ENCODE assay signal across 10 cellular contexts in genomic region chr1:220732621-220733020, GRCh38. TPM values are rescaled to one million over a fixed set of nuclear protein-coding genes. Genes with fewer than 3 reads are reported as not detected.
DNase-seq lines count a peak whose midpoint lies in the region; ATAC-seq and TF ChIP-seq lines count a peak whose summit lies in the region.
"Had no signal": no experiment of that assay in that cellular context is flagged by ENCODE, and none has a peak within 500 bp of the region (broad histone marks: within the 10 kb centered on the region; RNA-seq: fewer than 3 reads in every experiment).

No MANE protein-coding gene starts in this region.

- H4K20me1 ChIP-seq in SU-DHL-6 (ENCODE audit: low read depth, low read length): no peaks in the 10 kb centered on the region

- no peaks in the 10 kb centered on the region for H3F3A ChIP-seq in SU-DHL-6 (ENCODE audit: insufficient read depth)

- no peaks in the 10 kb centered on the region for H3K79me2 ChIP-seq in SU-DHL-6 (ENCODE audit: insufficient read depth, low read length)

- H3K4me2 ChIP-seq in SU-DHL-6 (ENCODE audit: low read depth, low read length, poor library complexity, severe bottlenecking): no peak overlapping the region

- WGBS in upper lobe of left lung, 2 donors: 38 to 43% methylated on average over 7 of the region's 7 CpGs

- no peak overlapping the region for H3K9ac ChIP-seq in SU-DHL-6 (ENCODE audit: low read length)

- no peaks in the 10 kb centered on the region for H3K27me3 Mint-ChIP-seq in activated T-cell treated with anti-CD3 and anti-CD28 coated beads, Interleukin-2, amount 50 U/mL, for 4 hours (ENCODE audit: low read depth)
- peaks cover 6% of the 10 kb centered on the region for H3K27me3 Mint-ChIP-seq in activated CD8-positive, alpha-beta T cell treated with anti-CD3 and anti-CD28 coated beads, Interleukin-2, amount 10 ng/mL, durations not matched to agents 7 days and 5 days (ENCODE audit: low read depth)

- H3K27ac ChIP-seq in SU-DHL-6 (ENCODE audit: low read depth, low read length): no peak overlapping the region
- H3K27ac ChIP-seq in left lung: peak overlapping the region; percentile 72 to 81
- peak overlapping the region; percentile 79 to 90 (median 86) for H3K27ac ChIP-seq in upper lobe of left lung
- H3K27ac ChIP-seq in foreskin keratinocyte: no peak overlapping the region

- no peak for TF ChIP-seq POLR2A in upper lobe of left lung (IDR thresholded peaks at IDR 0.05)

- H3K9me2 ChIP-seq in SU-DHL-6 (replicated peaks; ENCODE audit: insufficient read depth, low read length): no peaks in the 10 kb centered on the region

- H3K36me3 ChIP-seq in SU-DHL-6 (ENCODE audit: low read length): no peaks in the 10 kb centered on the region
- H3K36me3 ChIP-seq in left lung: no peaks in the 10 kb centered on the region
- H3K36me3 ChIP-seq in upper lobe of left lung: no peaks in the 10 kb centered on the region

- no peak for TF ChIP-seq EP300 in upper lobe of left lung (IDR thresholded peaks at IDR 0.05)

- peaks cover 3% of the 10 kb centered on the region for H3K9me3 Mint-ChIP-seq in activated T-cell treated with anti-CD3 and anti-CD28 coated beads, Interleukin-2, amount 50 U/mL, for 4 hours
- no peaks in the 10 kb centered on the region for H3K9me3 Mint-ChIP-seq in activated CD8-positive, alpha-beta T cell treated with anti-CD3 and anti-CD28 coated beads, Interleukin-2, amount 10 ng/mL, durations not matched to agents 7 days and 5 days (ENCODE audit: insufficient read depth)
- H3K9me3 Mint-ChIP-seq: nephron had no signal

- H3K4me1 Mint-ChIP-seq in activated T-cell treated with anti-CD3 and anti-CD28 coated beads, Interleukin-2, amount 50 U/mL, for 4 hours (ENCODE audit: low read depth): peaks cover 10% of the 10 kb centered on the region
- peaks cover 10% of the 10 kb centered on the region for H3K4me1 Mint-ChIP-seq in activated CD8-positive, alpha-beta T cell treated with anti-CD3 and anti-CD28 coated beads, Interleukin-2, amount 10 ng/mL, durations not matched to agents 7 days and 5 days (ENCODE audit: low read depth)

- intact Hi-C loops in left lung (cut with DNase I): loop anchor here in 1 of 2 donors (5.0 kb wide), 1 partner anchor 40 kb away; the partner anchor contains the start of gene C1orf115

- POLR2A ChIA-PET in activated CD8-positive, alpha-beta T cell treated with anti-CD3 and anti-CD28 coated beads, Interleukin-2, amount 10 ng/mL, durations not matched to agents 7 days and 5 days (lab: Charles Lee): no interaction called here

- H3K27me3 ChIP-seq in SU-DHL-6 (ENCODE audit: low read length): no peaks in the 10 kb centered on the region
- no peaks in the 10 kb centered on the region for H3K27me3 ChIP-seq in left lung
- no peaks in the 10 kb centered on the region for H3K27me3 ChIP-seq in upper lobe of left lung
- H3K27me3 ChIP-seq in foreskin keratinocyte: no peaks in the 10 kb centered on the region

- CTCF ChIA-PET in activated CD8-positive, alpha-beta T cell treated with anti-CD3 and anti-CD28 coated beads, Interleukin-2, amount 10 ng/mL, durations not matched to agents 7 days and 5 days (lab: Charles Lee): interaction anchor here (0.7 to 2.9 kb wide), 29 partner anchors 9 to 628 kb away, joined by 3 to 21 read pairs (median 4); partner anchors contain the start of genes C1orf115 and MTARC2

- no peak overlapping the region for H3K4me3 ChIP-seq in SU-DHL-6 (ENCODE audit: insufficient read depth, low read length, poor library complexity, severe bottlenecking)
- peak overlapping the region in 1 of 2 donors; percentile 11 for H3K4me3 ChIP-seq in left lung
- peak overlapping the region in 2 of 4 donors; percentile 31 to 33 for H3K4me3 ChIP-seq in upper lobe of left lung

- H2AFZ ChIP-seq in SU-DHL-6 (ENCODE audit: low read depth, low read length, severe bottlenecking): peak overlapping the region; percentile 67

- TF ChIP-seq CTCF in SU-DHL-6 (IDR thresholded peaks at IDR 0.05; ENCODE audit: insufficient read depth, low read length, poor library complexity, severe bottlenecking): no peak
- TF ChIP-seq CTCF in left lung (IDR thresholded peaks at IDR 0.05): no peak
- TF ChIP-seq CTCF in upper lobe of left lung (IDR thresholded peaks at IDR 0.05): no peak
- no peak for TF ChIP-seq CTCF in foreskin keratinocyte (conservative IDR thresholded peaks at IDR 0.05)

- DNase-seq in activated T-cell treated with anti-CD3 and anti-CD28 coated beads, Interleukin-2, amount 50 U/mL, for 1 hour: peak; percentile 20
- no peak for DNase-seq in activated T-cell treated with anti-CD3 and anti-CD28 coated beads, Interleukin-2, amount 50 U/mL, for 4 hours
- DNase-seq in left lung: no peak
- DNase-seq in upper lobe of left lung: peak in 1 of 2 donors; percentile 59
- DNase-seq in foreskin keratinocyte: no peak
- no peak for DNase-seq in medulla oblongata (ENCODE audit: extremely low spot score)
- DNase-seq in activated CD8-positive, alpha-beta T cell treated with anti-CD3 and anti-CD28 coated beads, Interleukin-2, amount 10 ng/mL, durations not matched to agents 7 days and 5 days: no peak
- DNase-seq: NCI-H1417 treated with DMSO at 0.1 percent for 48 hours had no signal

- H3K9me3 ChIP-seq in SU-DHL-6 (ENCODE audit: insufficient read depth, low read length) (no peaks in the 10 kb centered on the region), left lung (no peaks in the 10 kb centered on the region), upper lobe of left lung (no peaks in the 10 kb centered on the region)

- H3K27ac Mint-ChIP-seq in activated CD8-positive, alpha-beta T cell treated with anti-CD3 and anti-CD28 coated beads, Interleukin-2, amount 10 ng/mL, durations not matched to agents 7 days and 5 days: no peak overlapping the region

- H3K4me1 ChIP-seq in left lung (peaks cover 0 to 18% of the 10 kb centered on the region in 2 donors), upper lobe of left lung (peaks cover 18 to 25% (median 19%) of the 10 kb centered on the region in 4 donors), foreskin keratinocyte (peaks cover 13% of the 10 kb centered on the region)

- no peak for ATAC-seq in activated T-cell treated with anti-CD3 and anti-CD28 coated beads, Interleukin-2, amount 50 U/mL, for 4 hours
- ATAC-seq in left lung (peak; percentile 19), upper lobe of left lung (ENCODE audit: low FRiP score in 2 of 2) (peak; percentile 42 to 59), foreskin keratinocyte (no peak)
- ATAC-seq in activated CD8-positive, alpha-beta T cell treated with anti-CD3 and anti-CD28 coated beads, Interleukin-2, amount 10 ng/mL, durations not matched to agents 7 days and 5 days: no peak

- no peak overlapping the region for H3K4me3 Mint-ChIP-seq in activated T-cell treated with anti-CD3 and anti-CD28 coated beads, Interleukin-2, amount 50 U/mL, for 4 hours
- no peak overlapping the region for H3K4me3 Mint-ChIP-seq in activated CD8-positive, alpha-beta T cell treated with anti-CD3 and anti-CD28 coated beads, Interleukin-2, amount 10 ng/mL, durations not matched to agents 7 days and 5 days

- H3K36me3 Mint-ChIP-seq in activated T-cell treated with anti-CD3 and anti-CD28 coated beads, Interleukin-2, amount 50 U/mL, for 4 hours (ENCODE audit: insufficient read depth): no peaks in the 10 kb centered on the region
- H3K36me3 Mint-ChIP-seq in activated CD8-positive, alpha-beta T cell treated with anti-CD3 and anti-CD28 coated beads, Interleukin-2, amount 10 ng/mL, durations not matched to agents 7 days and 5 days (ENCODE audit: low read depth): no peaks in the 10 kb centered on the region

RNA-seq across cellular contexts. Expression of gene MTARC2, which starts 15.5 kb away (rescaled TPM):
- total RNA-seq in activated T-cell treated with anti-CD3 and anti-CD28 coated beads, Interleukin-2, amount 50 U/mL, for 4 hours: under 1 TPM in 1 of 3 donors, not detected in 2; 0.29 TPM
- total RNA-seq in left lung: 10 to 100 TPM; 41.2 to 45.8 TPM
- 100 to 1,000 TPM in 1 of 6 donors, 10 to 100 TPM in 5; 44.2 to 125 (median 62.0) TPM for total RNA-seq in upper lobe of left lung
- total RNA-seq in foreskin keratinocyte: 1.3 and 1.5 TPM in 2 replicates
- polyA plus RNA-seq in foreskin keratinocyte: 1.8 and 2.1 TPM in 2 replicates
- not detected for total RNA-seq in activated CD8-positive, alpha-beta T cell treated with anti-CD3 and anti-CD28 coated beads, Interleukin-2, amount 10 ng/mL, durations not matched to agents 7 days and 5 days

RNA-seq across cellular contexts. Expression of gene C1orf115, which starts 42.5 kb away (rescaled TPM):
- total RNA-seq in activated T-cell treated with anti-CD3 and anti-CD28 coated beads, Interleukin-2, amount 50 U/mL, for 4 hours: under 1 TPM; 0.18 to 0.27 (median 0.18) TPM
- total RNA-seq in left lung (10 to 100 TPM; 13.1 to 17.0 TPM), upper lobe of left lung (10 to 100 TPM; 12.6 to 33.0 (median 30.0) TPM), foreskin keratinocyte (1.4 TPM in 2 replicates)
- polyA plus RNA-seq in foreskin keratinocyte: 0.92 and 1.1 TPM in 2 replicates
- total RNA-seq in activated CD8-positive, alpha-beta T cell treated with anti-CD3 and anti-CD28 coated beads, Interleukin-2, amount 10 ng/mL, durations not matched to agents 7 days and 5 days: under 1 TPM; 0.08 to 0.10 TPM

RNA-seq across cellular contexts. Expression of gene MTARC1, which starts 54.1 kb away (rescaled TPM):
- total RNA-seq in activated T-cell treated with anti-CD3 and anti-CD28 coated beads, Interleukin-2, amount 50 U/mL, for 4 hours: under 1 TPM in 2 of 3 donors, not detected in 1; 0.26 to 0.27 TPM
- total RNA-seq in left lung (10 to 100 TPM; 33.5 to 38.6 TPM), upper lobe of left lung (10 to 100 TPM in 5 of 6 donors, 1 to 10 TPM in 1; 10.0 to 41.7 (median 22.3) TPM), foreskin keratinocyte (2.1 and 6.6 TPM in 2 replicates)
- polyA plus RNA-seq in foreskin keratinocyte: 1.9 and 4.2 TPM in 2 replicates
- not detected for total RNA-seq in activated CD8-positive, alpha-beta T cell treated with anti-CD3 and anti-CD28 coated beads, Interleukin-2, amount 10 ng/mL, durations not matched to agents 7 days and 5 days

Comparison
In these comparisons a context has a peak if more than half of its experiments do, and no peak if none do; other contexts are left out.
1. ATAC-seq: peak in left lung (single experiment) and upper lobe of left lung (2 of 2); none in activated T-cell treated with anti-CD3 and anti-CD28 coated beads, Interleukin-2, amount 50 U/mL, for 4 hours (0 of 2), foreskin keratinocyte (single experiment) and activated CD8-positive, alpha-beta T cell treated with anti-CD3 and anti-CD28 coated beads, Interleukin-2, amount 10 ng/mL, durations not matched to agents 7 days and 5 days (single experiment).
2. H3K27ac ChIP-seq: peak in left lung (2 of 2) and upper lobe of left lung (4 of 4); none in SU-DHL-6 (single experiment) and foreskin keratinocyte (single experiment).
3. RNA of gene MTARC2, which starts 15.5 kb away (total RNA-seq): 44.2 to 125 TPM in upper lobe of left lung and 41.2 to 45.8 TPM in left lung; 1.3 to 1.5 TPM in foreskin keratinocyte, 0.29 TPM in activated T-cell treated with anti-CD3 and anti-CD28 coated beads, Interleukin-2, amount 50 U/mL, for 4 hours and not detected in activated CD8-positive, alpha-beta T cell treated with anti-CD3 and anti-CD28 coated beads, Interleukin-2, amount 10 ng/mL, durations not matched to agents 7 days and 5 days; every median in the first group is over 10 times any median in the second.